ENCODE assay signal across 23 cellular contexts in genomic region chr1:175960169-175960568, GRCh38.
"Had no signal": no experiment of that assay in that cellular context is flagged by ENCODE, and none has a peak within 500 bp of the region (broad histone marks: within the 10 kb centered on the region; RNA-seq: fewer than 3 reads in every experiment).

No MANE protein-coding gene starts in this region.

- DNase-seq: dermis blood vessel endothelial cell; dorsolateral prefrontal cortex; effector CD4-positive, alpha-beta T cell; effector memory CD4-positive, alpha-beta T cell; foreskin keratinocyte; heart left ventricle; hypothalamus; immature natural killer cell; islet precursor cell; kidney; kidney glomerular epithelial cell; left lung; left ventricle myocardium superior; lower lobe of right lung; mesenchymal stem cell had no signal

- H3K4me2 ChIP-seq: hepatocyte had no signal

- H2AFZ ChIP-seq: hepatocyte had no signal

- H3K9me3 ChIP-seq: esophagus muscularis mucosa, gastroesophageal sphincter, left lung, lower lobe of right lung had no signal

- H3K4me1 ChIP-seq: esophagus muscularis mucosa, foreskin keratinocyte, gastroesophageal sphincter, heart left ventricle, left lung, lower lobe of right lung had no signal

- H3K4me1 Mint-ChIP-seq: mesothelial cell of epicardium had no signal

- ATAC-seq: foreskin keratinocyte, gastroesophageal sphincter, heart left ventricle, left lung, left ventricle myocardium superior, lower lobe of right lung had no signal

- H3K27me3 ChIP-seq: dorsolateral prefrontal cortex, esophagus muscularis mucosa, foreskin keratinocyte, gastroesophageal sphincter, heart left ventricle, hepatocyte, left lung had no signal

- H3K4me3 Mint-ChIP-seq: immature natural killer cell, mesothelial cell of epicardium had no signal

- H3K27ac ChIP-seq: coronary artery, dorsolateral prefrontal cortex, esophagus muscularis mucosa, foreskin keratinocyte, gastroesophageal sphincter, heart left ventricle, hepatocyte, left lung, lower lobe of right lung had no signal

- FAIRE-seq: colon, endothelial cell of umbilical vein, frontal cortex, kidney had no signal

- H3K9me3 Mint-ChIP-seq: immature natural killer cell had no signal

- H3K27ac Mint-ChIP-seq: immature natural killer cell, mesothelial cell of epicardium had no signal

- H3K4me3 ChIP-seq: coronary artery, dorsolateral prefrontal cortex, esophagus muscularis mucosa, gastroesophageal sphincter, heart left ventricle, hepatocyte, left lung, lower lobe of right lung had no signal

- H3K79me2 ChIP-seq: hepatocyte had no signal
